In genomic region chr2:10396464-10396863, GRCh38 we compare ENCODE assay signal across 27 cellular contexts.
A peak's percentile ranks its signal among the peaks of the same experiment; 100 is the strongest.
DNase-seq lines count a peak whose midpoint lies in the region; ATAC-seq and TF ChIP-seq lines count a peak whose summit lies in the region.
"Had no signal": no experiment of that assay in that cellular context is flagged by ENCODE, and none has a peak within 500 bp of the region (broad histone marks: within the 10 kb centered on the region; RNA-seq: fewer than 3 reads in every experiment).

No MANE protein-coding gene starts in this region.

- POLR2A ChIA-PET in HEK293 (lab: Yijun Ruan, JAX) = no interaction called here

- CTCF ChIA-PET in HEK293 (lab: Yijun Ruan, JAX) = no interaction called here

- H3K4me1 Mint-ChIP-seq in activated naive CD8-positive, alpha-beta T cell (ENCODE audit: low read depth) = peaks cover 44% of the 10 kb centered on the region
- H3K4me1 Mint-ChIP-seq in activated naive CD8-positive, alpha-beta T cell treated with anti-CD3 and anti-CD28 coated beads, Interleukin-2, amount 50 U/mL, for 24 hours = peaks cover 51% of the 10 kb centered on the region
- H3K4me1 Mint-ChIP-seq in central memory CD8-positive, alpha-beta T cell = peaks cover 32% of the 10 kb centered on the region
- peaks cover 70% of the 10 kb centered on the region for H3K4me1 Mint-ChIP-seq in stimulated activated memory B cell treated with anti-CD40 and anti-IgM and Interleukin-4, amounts not matched to agents 10 μg/mL and 1 μg/mL and 100 μg/mL, for 72 hours

- no peak overlapping the region for H3K27ac ChIP-seq in HEK293 (ENCODE audit: extremely low read depth, low read depth, low read length)
- H3K27ac ChIP-seq: adrenal gland, dorsolateral prefrontal cortex, thoracic aorta, VCaP had no signal

- H3K9me3 Mint-ChIP-seq in activated naive CD8-positive, alpha-beta T cell (ENCODE audit: low read depth) = no peaks in the 10 kb centered on the region
- H3K9me3 Mint-ChIP-seq in activated naive CD8-positive, alpha-beta T cell treated with anti-CD3 and anti-CD28 coated beads, Interleukin-2, amount 50 U/mL, for 24 hours = no peaks in the 10 kb centered on the region
- H3K9me3 Mint-ChIP-seq in central memory CD8-positive, alpha-beta T cell = no peaks in the 10 kb centered on the region
- H3K9me3 Mint-ChIP-seq in stimulated activated memory B cell treated with anti-CD40 and anti-IgM and Interleukin-4, amounts not matched to agents 10 μg/mL and 1 μg/mL and 100 μg/mL, for 72 hours = no peaks in the 10 kb centered on the region
- H3K9me3 Mint-ChIP-seq: activated T-cell treated with anti-CD3 and anti-CD28 coated beads, Interleukin-2, amount 50 U/mL, for 4 hours; natural killer cell treated with Interleukin-12 subunit alpha and Interleukin-12 subunit beta and Interleukin-15 and Interleukin-18, amount 100 ng/mL, for 72 hours; stimulated activated naive CD8-positive, alpha-beta T cell treated with anti-CD3 and anti-CD28 coated beads, Interleukin-15, amount 100 ng/mL, for 72 hours had no signal

- no peaks in the 10 kb centered on the region for H3K9me3 ChIP-seq in HEK293 (ENCODE audit: control insufficient read depth, insufficient read depth, low read depth, low read length)
- H3K9me3 ChIP-seq: adrenal gland, MG63, Peyer's patch, thoracic aorta had no signal

- no peaks in the 10 kb centered on the region for H3K36me3 ChIP-seq in HEK293 (ENCODE audit: control insufficient read depth in 2 of 2, insufficient read depth in 1 of 2, low read length in 2 of 2)
- H3K36me3 ChIP-seq: adrenal gland, Peyer's patch, thoracic aorta had no signal

- no peaks in the 10 kb centered on the region for H3K4me1 ChIP-seq in HEK293 (ENCODE audit: control insufficient read depth, insufficient read depth, low read length)

- ATAC-seq in activated naive CD8-positive, alpha-beta T cell treated with anti-CD3 and anti-CD28 coated beads, Interleukin-2, amount 50 U/mL, for 24 hours = no peak
- ATAC-seq in central memory CD8-positive, alpha-beta T cell (replicated peaks; ENCODE audit: extremely low read depth, poor library complexity, severe bottlenecking) = no peak
- ATAC-seq in stimulated activated memory B cell treated with anti-CD40 and anti-IgM and Interleukin-4, amounts not matched to agents 10 μg/mL and 1 μg/mL and 100 μg/mL, for 72 hours = no peak
- no peak for ATAC-seq in GM21825 (IDR thresholded peaks at IDR 0.05; ENCODE audit: unreplicated experiment)
- ATAC-seq: activated T-cell treated with anti-CD3 and anti-CD28 coated beads, Interleukin-2, amount 50 U/mL, for 4 hours; natural killer cell treated with Interleukin-12 subunit alpha and Interleukin-12 subunit beta and Interleukin-15 and Interleukin-18, amount 100 ng/mL, for 72 hours; stimulated activated naive CD8-positive, alpha-beta T cell treated with anti-CD3 and anti-CD28 coated beads, Interleukin-15, amount 100 ng/mL, for 72 hours had no signal

- no peak for DNase-seq in activated naive CD8-positive, alpha-beta T cell treated with anti-CD3 and anti-CD28 coated beads, Interleukin-2, amount 50 U/mL, for 24 hours
- DNase-seq in central memory CD8-positive, alpha-beta T cell (ENCODE audit: low spot score in 2 of 2) = no peak
- DNase-seq in NCI-H128 (lab: John Stamatoyannopoulos, UW; ENCODE audit: unreplicated experiment) = no peak
- DNase-seq in NOMO-1 treated with DMSO at 0.1 percent for 48 hours (lab: John Stamatoyannopoulos, UW; ENCODE audit: unreplicated experiment) = no peak
- DNase-seq: activated CD4-positive, alpha-beta T cell treated with anti-CD3 and anti-CD28 coated beads for 48 hours; activated T-cell treated with anti-CD3 and anti-CD28 coated beads, Interleukin-2, amount 50 U/mL, for 4 hours; adrenal gland; AML-193; cerebellar nuclear complex; DMS153; dorsolateral prefrontal cortex; KG1; MG63; NCI-H1417 treated with DMSO at 0.1 percent for 48 hours; NCI-H2081; SIG-M5; stimulated activated naive CD8-positive, alpha-beta T cell treated with anti-CD3 and anti-CD28 coated beads, Interleukin-15, amount 100 ng/mL, for 72 hours; SW 1271 had no signal

- H3K4me3 Mint-ChIP-seq in activated naive CD8-positive, alpha-beta T cell = no peak overlapping the region
- H3K4me3 Mint-ChIP-seq in activated naive CD8-positive, alpha-beta T cell treated with anti-CD3 and anti-CD28 coated beads, Interleukin-2, amount 50 U/mL, for 24 hours = no peak overlapping the region
- no peak overlapping the region for H3K4me3 Mint-ChIP-seq in central memory CD8-positive, alpha-beta T cell
- H3K4me3 Mint-ChIP-seq in stimulated activated memory B cell treated with anti-CD40 and anti-IgM and Interleukin-4, amounts not matched to agents 10 μg/mL and 1 μg/mL and 100 μg/mL, for 72 hours = no peak overlapping the region
- H3K4me3 Mint-ChIP-seq: activated T-cell treated with anti-CD3 and anti-CD28 coated beads, Interleukin-2, amount 50 U/mL, for 4 hours; natural killer cell treated with Interleukin-12 subunit alpha and Interleukin-12 subunit beta and Interleukin-15 and Interleukin-18, amount 100 ng/mL, for 72 hours; stimulated activated naive CD8-positive, alpha-beta T cell treated with anti-CD3 and anti-CD28 coated beads, Interleukin-15, amount 100 ng/mL, for 72 hours had no signal

- no peak for TF ChIP-seq CTCF in HEK293 (tag by site-specific recombination; IDR thresholded peaks at IDR 0.05)

- H3K4me3 ChIP-seq in HEK293 (ENCODE audit: low read depth, low read length) = no peak overlapping the region
- H3K4me3 ChIP-seq: adrenal gland, dorsolateral prefrontal cortex, lung, MG63, Peyer's patch, thoracic aorta had no signal

- no peaks in the 10 kb centered on the region for H3K27me3 Mint-ChIP-seq in activated naive CD8-positive, alpha-beta T cell
- H3K27me3 Mint-ChIP-seq in activated naive CD8-positive, alpha-beta T cell treated with anti-CD3 and anti-CD28 coated beads, Interleukin-2, amount 50 U/mL, for 24 hours = peaks cover 2% of the 10 kb centered on the region
- H3K27me3 Mint-ChIP-seq in central memory CD8-positive, alpha-beta T cell = no peaks in the 10 kb centered on the region
- no peaks in the 10 kb centered on the region for H3K27me3 Mint-ChIP-seq in stimulated activated memory B cell treated with anti-CD40 and anti-IgM and Interleukin-4, amounts not matched to agents 10 μg/mL and 1 μg/mL and 100 μg/mL, for 72 hours
- H3K27me3 Mint-ChIP-seq: natural killer cell treated with Interleukin-12 subunit alpha and Interleukin-12 subunit beta and Interleukin-15 and Interleukin-18, amount 100 ng/mL, for 72 hours; stimulated activated naive CD8-positive, alpha-beta T cell treated with anti-CD3 and anti-CD28 coated beads, Interleukin-15, amount 100 ng/mL, for 72 hours had no signal

- no peaks in the 10 kb centered on the region for H3K36me3 Mint-ChIP-seq in activated naive CD8-positive, alpha-beta T cell
- peaks cover 24% of the 10 kb centered on the region for H3K36me3 Mint-ChIP-seq in activated naive CD8-positive, alpha-beta T cell treated with anti-CD3 and anti-CD28 coated beads, Interleukin-2, amount 50 U/mL, for 24 hours (ENCODE audit: low read depth)
- H3K36me3 Mint-ChIP-seq in central memory CD8-positive, alpha-beta T cell (ENCODE audit: insufficient read depth) = peaks cover 26% of the 10 kb centered on the region
- peaks cover 30% of the 10 kb centered on the region for H3K36me3 Mint-ChIP-seq in stimulated activated memory B cell treated with anti-CD40 and anti-IgM and Interleukin-4, amounts not matched to agents 10 μg/mL and 1 μg/mL and 100 μg/mL, for 72 hours
- H3K36me3 Mint-ChIP-seq: natural killer cell treated with Interleukin-12 subunit alpha and Interleukin-12 subunit beta and Interleukin-15 and Interleukin-18, amount 100 ng/mL, for 72 hours had no signal

- peak overlapping the region; percentile 28 for H3K27ac Mint-ChIP-seq in activated naive CD8-positive, alpha-beta T cell
- no peak overlapping the region for H3K27ac Mint-ChIP-seq in activated naive CD8-positive, alpha-beta T cell treated with anti-CD3 and anti-CD28 coated beads, Interleukin-2, amount 50 U/mL, for 24 hours
- H3K27ac Mint-ChIP-seq in central memory CD8-positive, alpha-beta T cell (ENCODE audit: low read depth) = peak overlapping the region; percentile 1
- peak overlapping the region; percentile 67 for H3K27ac Mint-ChIP-seq in stimulated activated memory B cell treated with anti-CD40 and anti-IgM and Interleukin-4, amounts not matched to agents 10 μg/mL and 1 μg/mL and 100 μg/mL, for 72 hours
- H3K27ac Mint-ChIP-seq: natural killer cell treated with Interleukin-12 subunit alpha and Interleukin-12 subunit beta and Interleukin-15 and Interleukin-18, amount 100 ng/mL, for 72 hours had no signal

TF ChIP-seq in HEK293, 187 proteins besides CTCF, POLR2A, EP300 and RAD21:
- TF ChIP-seq REST (tag by site-specific recombination; IDR thresholded peaks at IDR 0.05) (peak; percentile 83), SCRT2 (tag by site-specific recombination; IDR thresholded peaks at IDR 0.05) (peak; percentile 39; the same call in 1 of the 2 replicates), ZBTB17 (tag by site-specific recombination; IDR thresholded peaks at IDR 0.05) (no peak), ZBTB8A (tag by site-specific recombination; IDR thresholded peaks at IDR 0.05) (no peak), ZSCAN16 (tag by site-specific recombination; IDR thresholded peaks at IDR 0.05) (no peak)
